ENCODE assay signal across 8 cellular contexts in the genomic region with DNA sequence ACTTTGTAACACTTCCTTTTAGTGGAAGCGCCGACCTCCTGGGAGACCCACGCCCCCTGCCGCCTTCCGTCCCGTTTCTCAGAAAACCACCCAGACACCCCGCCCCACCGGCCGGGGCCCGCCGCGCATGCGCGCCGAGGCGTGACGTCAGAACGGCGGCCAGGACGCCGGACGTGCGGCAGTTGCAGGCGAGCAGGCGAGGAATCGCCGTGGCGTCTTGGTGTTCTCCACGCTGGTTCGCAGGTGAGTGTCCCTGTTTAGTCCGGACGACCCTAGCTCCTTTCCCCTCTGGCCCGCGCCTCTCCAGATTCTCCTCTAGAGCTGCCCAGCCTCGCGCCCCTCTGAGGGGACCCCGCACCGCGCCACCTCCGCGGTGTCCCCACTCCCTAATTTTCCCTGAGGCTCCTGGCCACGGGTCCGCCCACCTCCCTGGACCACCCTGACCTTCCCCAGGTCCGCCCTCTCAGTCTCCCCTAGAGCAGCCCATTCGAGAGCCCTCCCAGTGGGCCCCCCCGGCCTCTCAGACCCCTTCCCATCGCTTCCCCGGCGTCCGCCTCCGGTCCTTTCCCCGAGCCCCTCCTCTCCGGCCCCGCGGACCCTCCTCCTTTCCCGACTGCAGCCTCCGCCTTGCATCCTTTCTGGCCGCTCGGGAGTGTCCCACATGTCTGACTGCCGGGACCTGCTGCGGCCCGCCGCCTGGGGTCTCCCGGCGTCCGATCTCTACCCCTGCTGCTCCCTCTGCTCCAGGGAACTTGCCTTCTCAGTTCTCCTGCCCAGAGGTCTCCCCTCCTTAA. TPM values are rescaled to one million over a fixed set of nuclear protein-coding genes. Genes with fewer than 3 reads are reported as not detected.
A peak's percentile ranks its signal among the peaks of the same experiment; 100 is the strongest.
DNase-seq lines count a peak whose midpoint lies in the region; ATAC-seq and TF ChIP-seq lines count a peak whose summit lies in the region.

A gene with protein sequence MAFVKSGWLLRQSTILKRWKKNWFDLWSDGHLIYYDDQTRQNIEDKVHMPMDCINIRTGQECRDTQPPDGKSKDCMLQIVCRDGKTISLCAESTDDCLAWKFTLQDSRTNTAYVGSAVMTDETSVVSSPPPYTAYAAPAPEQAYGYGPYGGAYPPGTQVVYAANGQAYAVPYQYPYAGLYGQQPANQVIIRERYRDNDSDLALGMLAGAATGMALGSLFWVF (plus strand): TSS at position 181 of the 794 bp plus-strand sequence. CDS start 15,606 bp downstream, outside the sequence.

- H2AFZ ChIP-seq in fibroblast of lung (ENCODE audit: low read length): peak within 1 kb of the TSS; percentile 82

- H3K36me3 ChIP-seq in fibroblast of lung (ENCODE audit: control insufficient read depth, insufficient read depth, low read length): no peaks in the 10 kb centered on the region

- H4K20me1 ChIP-seq in fibroblast of lung (ENCODE audit: control insufficient read depth, extremely low read depth, insufficient read depth, low read length): no peaks in the 10 kb centered on the region

- peak within 1 kb of the TSS; percentile 93 for H3K9ac ChIP-seq in fibroblast of lung (ENCODE audit: insufficient read depth, low read length)

- H3K9me3 ChIP-seq in fibroblast of lung (ENCODE audit: control insufficient read depth, insufficient read depth, low read depth, low read length): no peaks in the 10 kb centered on the region

- H3K79me2 ChIP-seq in fibroblast of lung (ENCODE audit: control insufficient read depth, insufficient read depth, low read length): peaks cover 51% of the 10 kb centered on the region

- ATAC-seq in GM21515 (IDR thresholded peaks at IDR 0.05; ENCODE audit: unreplicated experiment) (peak; percentile 80), natural killer cell (peak; percentile 73 to 89 (median 88))

- H3K27me3 ChIP-seq in fibroblast of lung (ENCODE audit: control insufficient read depth, insufficient read depth, low read length): no peaks in the 10 kb centered on the region

- intact Hi-C loops in activated T-helper 1 cell treated with anti-CD3 and anti-CD28 coated beads, Interleukin-12 subunit alpha, Interleukin-12 subunit beta, Interleukin-2, Interleukin-4 antibody, amounts not matched to agents 30 ng/mL and 10 ng/mL and 1 ng/mL, durations not matched to agents 14 hours and 24 hours and 36 hours (cut with micrococcal nuclease): loop anchor here (2.0 to 10.0 kb wide), 7 partner anchors 283 to 763 kb away; a partner anchor contains a TSS
- intact Hi-C loops in natural killer cell (cut with micrococcal nuclease): loop anchor here (10.0 kb wide), 1 partner anchor 311 kb away; no protein-coding TSS in a partner anchor

- no peaks in the 10 kb centered on the region for H3K27me3 Mint-ChIP-seq in activated T-helper 1 cell treated with anti-CD3 and anti-CD28 coated beads, Interleukin-12 subunit alpha, Interleukin-12 subunit beta, Interleukin-2, Interleukin-4 antibody, amounts not matched to agents 30 ng/mL and 10 ng/mL and 1 ng/mL, durations not matched to agents 14 hours and 24 hours and 36 hours (ENCODE audit: insufficient read depth)
- H3K27me3 Mint-ChIP-seq in natural killer cell (ENCODE audit: low read depth in 2 of 2): no peaks in the 10 kb centered on the region

- peak within 1 kb of the TSS; percentile 85 for H3K27ac ChIP-seq in fibroblast of lung (ENCODE audit: insufficient read depth, low read length)

- peak within 1 kb of the TSS; percentile 100 for H3K27ac Mint-ChIP-seq in activated T-helper 1 cell treated with anti-CD3 and anti-CD28 coated beads, Interleukin-12 subunit alpha, Interleukin-12 subunit beta, Interleukin-2, Interleukin-4 antibody, amounts not matched to agents 30 ng/mL and 10 ng/mL and 1 ng/mL, durations not matched to agents 14 hours and 24 hours and 36 hours
- H3K27ac Mint-ChIP-seq in natural killer cell: peak within 1 kb of the TSS; percentile 89 to 96

- no peaks in the 10 kb centered on the region for H3K9me3 Mint-ChIP-seq in activated T-helper 1 cell treated with anti-CD3 and anti-CD28 coated beads, Interleukin-12 subunit alpha, Interleukin-12 subunit beta, Interleukin-2, Interleukin-4 antibody, amounts not matched to agents 30 ng/mL and 10 ng/mL and 1 ng/mL, durations not matched to agents 14 hours and 24 hours and 36 hours
- no peaks in the 10 kb centered on the region for H3K9me3 Mint-ChIP-seq in natural killer cell

- peak in 1 of 2 donors; percentile 30 for TF ChIP-seq CTCF in fibroblast of lung (conservative IDR thresholded peaks at IDR 0.05 in 1 of 2, IDR thresholded peaks at IDR 0.05 in 1 of 2; ENCODE audit: low read depth in 1 of 2, low read length in 2 of 2)
- TF ChIP-seq CTCF in natural killer cell (IDR thresholded peaks at IDR 0.05): no peak

- peak within 1 kb of the TSS; percentile 97 for H3K4me3 Mint-ChIP-seq in activated T-helper 1 cell treated with anti-CD3 and anti-CD28 coated beads, Interleukin-12 subunit alpha, Interleukin-12 subunit beta, Interleukin-2, Interleukin-4 antibody, amounts not matched to agents 30 ng/mL and 10 ng/mL and 1 ng/mL, durations not matched to agents 14 hours and 24 hours and 36 hours
- H3K4me3 Mint-ChIP-seq in natural killer cell: peak within 1 kb of the TSS; percentile 94

- peaks cover 20% of the 10 kb centered on the region for H3K36me3 Mint-ChIP-seq in activated T-helper 1 cell treated with anti-CD3 and anti-CD28 coated beads, Interleukin-12 subunit alpha, Interleukin-12 subunit beta, Interleukin-2, Interleukin-4 antibody, amounts not matched to agents 30 ng/mL and 10 ng/mL and 1 ng/mL, durations not matched to agents 14 hours and 24 hours and 36 hours (ENCODE audit: low read depth)
- H3K36me3 Mint-ChIP-seq in natural killer cell: no peaks in the 10 kb centered on the region

- H3K4me1 Mint-ChIP-seq in activated T-helper 1 cell treated with anti-CD3 and anti-CD28 coated beads, Interleukin-12 subunit alpha, Interleukin-12 subunit beta, Interleukin-2, Interleukin-4 antibody, amounts not matched to agents 30 ng/mL and 10 ng/mL and 1 ng/mL, durations not matched to agents 14 hours and 24 hours and 36 hours (ENCODE audit: low read depth): peaks cover 35% of the 10 kb centered on the region
- peaks cover 41 to 49% of the 10 kb centered on the region in 2 donors for H3K4me1 Mint-ChIP-seq in natural killer cell

- peak; percentile 92 for DNase-seq in DMS153 treated with DMSO at 0.1 percent for 48 hours (lab: John Stamatoyannopoulos, UW; ENCODE audit: unreplicated experiment)
- DNase-seq in HuH-7 (ENCODE audit: low spot score): peak; percentile 87
- peak; percentile 84 for DNase-seq in RPMI7951 (ENCODE audit: low read depth)
- peak; percentile 96 for DNase-seq in activated T-helper 1 cell treated with anti-CD3 and anti-CD28 coated beads, Interleukin-12 subunit alpha, Interleukin-12 subunit beta, Interleukin-2, Interleukin-4 antibody, amounts not matched to agents 30 ng/mL and 10 ng/mL and 1 ng/mL, durations not matched to agents 14 hours and 24 hours and 36 hours (ENCODE audit: low spot score)
- DNase-seq in fibroblast of lung (ENCODE audit: low read depth in 2 of 2): peak; percentile 83 to 88
- DNase-seq in natural killer cell: peak; percentile 96
- DNase-seq in stimulated activated naive CD4-positive, alpha-beta T cell treated with Interleukin-2 at 50 U/mL for 16 hours (lab: John Stamatoyannopoulos, UW): peak; percentile 81

- peaks cover 9% of the 10 kb centered on the region for H3K4me1 ChIP-seq in fibroblast of lung (ENCODE audit: control insufficient read depth, extremely low read depth, insufficient read depth, low read length)

- H3K4me3 ChIP-seq in fibroblast of lung (replicated peaks in 1 of 4; ENCODE audit: control extremely low read depth in 1 of 4, insufficient read depth in 1 of 4, low read depth in 3 of 4, low read length in 4 of 4): peak within 1 kb of the TSS; percentile 74 to 97 (median 90)

- H3K4me2 ChIP-seq in fibroblast of lung (ENCODE audit: extremely low read depth, insufficient read depth, low read length): peak within 1 kb of the TSS; percentile 98

RNA-seq across cellular contexts. Expression of the gene that starts here (rescaled TPM):
- 93.9 and 100 TPM in 2 replicates for total RNA-seq in RPMI7951 (2014; rRNA removed; shearing (Covaris generic))
- total RNA-seq in activated T-helper 1 cell treated with anti-CD3 and anti-CD28 coated beads, Interleukin-12 subunit alpha, Interleukin-12 subunit beta, Interleukin-2, Interleukin-4 antibody, amounts not matched to agents 30 ng/mL and 10 ng/mL and 1 ng/mL, durations not matched to agents 14 hours and 24 hours and 36 hours: 72.5 and 73.9 TPM in 2 replicates
- total RNA-seq in fibroblast of lung (75.8 and 94.0 TPM in 2 replicates), natural killer cell (10 to 100 TPM; 75.6 to 78.7 (median 77.4) TPM)
- 79.6 and 86.0 TPM in 2 replicates for polyA plus RNA-seq in fibroblast of lung
- polyA plus RNA-seq in fibroblast of lung (2012): 48.9 and 51.7 TPM in 2 replicates
- polyA minus RNA-seq in fibroblast of lung (ENCODE audit: low replicate concordance): 74.7 and 131 TPM in 2 replicates

Comparison
In these comparisons a context has a peak if more than half of its experiments do, and no peak if none do; other contexts are left out.
1. Peak in every context shown above with its lines: DNase-seq, ATAC-seq, H3K4me3 ChIP-seq and H3K27ac ChIP-seq.